16 cellular contexts compared by ENCODE assay signal in the genomic region with DNA sequence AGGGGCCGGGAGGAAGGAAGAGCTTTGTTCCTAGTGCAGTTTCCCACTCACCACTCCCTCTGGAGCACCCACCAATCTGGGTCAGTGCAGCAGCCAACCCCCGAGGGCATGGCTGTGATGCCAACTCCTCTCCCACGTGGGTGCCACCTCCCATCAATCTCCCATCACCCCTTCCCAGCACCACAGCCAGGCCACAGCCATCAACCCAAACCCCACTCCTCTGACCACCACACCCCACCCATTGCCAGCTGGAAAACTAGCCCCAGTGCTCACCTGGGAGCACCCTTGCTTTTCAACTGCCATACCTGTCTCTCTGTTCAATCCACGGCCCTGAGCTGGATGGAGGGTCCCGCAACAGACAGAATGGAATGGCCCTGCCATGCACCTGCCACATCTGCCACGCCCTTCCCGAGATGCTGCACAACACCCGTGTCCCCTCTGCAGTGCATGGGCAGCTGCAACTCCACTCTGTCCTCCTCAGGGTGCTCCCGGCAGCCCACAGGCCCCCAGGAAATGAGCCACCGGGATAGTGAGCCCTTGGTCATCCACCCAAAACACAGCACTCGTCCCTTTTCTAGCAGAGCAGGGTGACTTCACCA.
DNase-seq lines count a peak whose midpoint lies in the region; ATAC-seq and TF ChIP-seq lines count a peak whose summit lies in the region.
"Had no signal": no experiment of that assay in that cellular context is flagged by ENCODE, and none has a peak within 500 bp of the region (broad histone marks: within the 10 kb centered on the region; RNA-seq: fewer than 3 reads in every experiment).

No MANE protein-coding gene starts in this region.

- peaks cover 20% of the 10 kb centered on the region for H3K4me1 Mint-ChIP-seq in activated B cell treated with CpG ODN at 0.5 μM for 24 hours

- no peak for TF ChIP-seq CTCF in activated B cell treated with CpG ODN at 0.5 μM for 24 hours (IDR thresholded peaks at IDR 0.05)

- H3K9me3 Mint-ChIP-seq in activated B cell treated with CpG ODN at 0.5 μM for 24 hours = no peaks in the 10 kb centered on the region
- H3K9me3 Mint-ChIP-seq: CD8-positive, alpha-beta memory T cell had no signal

- POLR2A ChIA-PET in activated B cell treated with CpG ODN at 0.5 μM for 24 hours (lab: Charles Lee) = no interaction called here

- no peak overlapping the region for H3K4me3 Mint-ChIP-seq in activated B cell treated with CpG ODN at 0.5 μM for 24 hours
- H3K4me3 Mint-ChIP-seq: CD8-positive, alpha-beta memory T cell had no signal

- peak overlapping the region; percentile 2 for H3K27ac Mint-ChIP-seq in activated B cell treated with CpG ODN at 0.5 μM for 24 hours
- H3K27ac Mint-ChIP-seq: CD8-positive, alpha-beta memory T cell had no signal

- CTCF ChIA-PET in activated B cell treated with CpG ODN at 0.5 μM for 24 hours (lab: Charles Lee) = no interaction called here

- H3K36me3 Mint-ChIP-seq in activated B cell treated with CpG ODN at 0.5 μM for 24 hours (ENCODE audit: low read depth) = no peaks in the 10 kb centered on the region
- H3K36me3 Mint-ChIP-seq: CD8-positive, alpha-beta memory T cell had no signal

- intact Hi-C loops in activated B cell treated with CpG ODN at 0.5 μM for 24 hours (cut with micrococcal nuclease) = no loop called here
- intact Hi-C loops in sciatic nerve (cut with DNase I) = no loop called here

- no peak for ATAC-seq in activated B cell treated with CpG ODN at 0.5 μM for 24 hours (ENCODE audit: low read depth)
- no peak for ATAC-seq in left lobe of liver
- no peak for ATAC-seq in sciatic nerve
- ATAC-seq in GM19455 (IDR thresholded peaks at IDR 0.05; ENCODE audit: unreplicated experiment) = no peak
- no peak for ATAC-seq in GM19463 (IDR thresholded peaks at IDR 0.05; ENCODE audit: unreplicated experiment)

- peaks cover 55% of the 10 kb centered on the region for H3K27me3 Mint-ChIP-seq in activated B cell treated with CpG ODN at 0.5 μM for 24 hours
- H3K27me3 Mint-ChIP-seq: CD8-positive, alpha-beta memory T cell had no signal

- DNase-seq in NCI-H748 (lab: John Stamatoyannopoulos, UW; ENCODE audit: unreplicated experiment) (peak; percentile 52), NCI-H748 treated with DMSO at 0.1 percent for 48 hours (lab: John Stamatoyannopoulos, UW) (no peak), activated B cell treated with CpG ODN at 0.5 μM for 24 hours (no peak), left lobe of liver (ENCODE audit: low spot score) (peak; percentile 35), sciatic nerve (ENCODE audit: low spot score) (peak; percentile 44), DMS79 (lab: John Stamatoyannopoulos, UW) (no peak)
- DNase-seq: BE2C; CD8-positive, alpha-beta memory T cell; DND-41; IMR-90; NCI-H187; NCI-H69; PC-9; SJCRH30 had no signal

Comparison
In these comparisons a context has a peak if more than half of its experiments do, and no peak if none do; other contexts are left out.
1. DNase-seq: peak in NCI-H748 (single experiment), left lobe of liver (single experiment) and sciatic nerve (single experiment); none in NCI-H748 treated with DMSO at 0.1 percent for 48 hours (single experiment), activated B cell treated with CpG ODN at 0.5 μM for 24 hours (single experiment) and DMS79 (single experiment).